8 cellular contexts compared by ENCODE assay signal in genomic region chr15:49154799-49155109, GRCh38. TPM values are rescaled to one million over a fixed set of nuclear protein-coding genes. Genes with fewer than 3 reads are reported as not detected.
A peak's percentile ranks its signal among the peaks of the same experiment; 100 is the strongest.
DNase-seq lines count a peak whose midpoint lies in the region; ATAC-seq and TF ChIP-seq lines count a peak whose summit lies in the region.

No MANE protein-coding gene starts in this region.

- H3K9me3 ChIP-seq in colonic mucosa, result no peaks in the 10 kb centered on the region

- H3K27me3 ChIP-seq in colonic mucosa, result no peaks in the 10 kb centered on the region

- peak overlapping the region; percentile 73 for H3K27ac ChIP-seq in colonic mucosa

- no peaks in the 10 kb centered on the region for H3K36me3 Mint-ChIP-seq in nephron (ENCODE audit: low read depth)

- intact Hi-C loops in colonic mucosa (cut with DNase I), result loop anchor here (10.0 kb wide), 1 partner anchor 110 kb away; the partner anchor contains the start of gene SECISBP2L

- no peak for DNase-seq in Jurkat, Clone E6-1 (ENCODE audit: low read depth, low spot score)
- DNase-seq in colonic mucosa (no peak), cerebellum (ENCODE audit: low spot score) (no peak)
- DNase-seq in activated effector memory CD4-positive, alpha-beta T cell treated with Interleukin-2 at 50 U/mL for 16 hours, result no peak

- H3K4me3 Mint-ChIP-seq in nephron, result peak overlapping the region; percentile 99 to 100 (median 99)

- no peaks in the 10 kb centered on the region for H3K36me3 ChIP-seq in colonic mucosa

- peak overlapping the region; percentile 94 to 99 for H3K9ac ChIP-seq in colonic mucosa (ENCODE audit: low read depth in 2 of 2, low read length in 2 of 2)

- peaks cover 35% of the 10 kb centered on the region for H3K4me1 Mint-ChIP-seq in nephron

- no peaks in the 10 kb centered on the region for H3K9me3 Mint-ChIP-seq in nephron

- H3K4me3 ChIP-seq in GM12875 (ENCODE audit: low read depth, low read length), result peak overlapping the region; percentile 80
- peak overlapping the region; percentile 81 for H3K4me3 ChIP-seq in Jurkat, Clone E6-1 (ENCODE audit: low read length)
- H3K4me3 ChIP-seq in colonic mucosa, result peak overlapping the region; percentile 96

- H3K27me3 Mint-ChIP-seq in nephron (ENCODE audit: low read depth), result no peaks in the 10 kb centered on the region

- ATAC-seq in HG02970 (IDR thresholded peaks at IDR 0.05; ENCODE audit: low FRiP score, unreplicated experiment) (no peak), HG03469 (IDR thresholded peaks at IDR 0.05; ENCODE audit: unreplicated experiment) (no peak)

- peak overlapping the region; percentile 78 to 99 (median 95) for H3K27ac Mint-ChIP-seq in nephron

- H3K4me1 ChIP-seq in colonic mucosa, result peaks cover 7% of the 10 kb centered on the region

- TF ChIP-seq CTCF in GM12875 (IDR thresholded peaks at IDR 0.05; ENCODE audit: borderline replicate concordance, insufficient read depth, low read depth, low read length), result no peak
- TF ChIP-seq CTCF in colonic mucosa (IDR thresholded peaks at IDR 0.05), result no peak
- no peak for TF ChIP-seq CTCF in nephron (IDR thresholded peaks at IDR 0.05; ENCODE audit: unreplicated experiment in 3 of 3)

RNA-seq across cellular contexts. Expression of gene COPS2, which starts 0.6 kb away (rescaled TPM):
- polyA plus RNA-seq in Jurkat, Clone E6-1 (2012; ENCODE audit: insufficient read depth, insufficient read length), result 46.8 TPM
- 10 to 100 TPM; 47.7 to 69.6 TPM for total RNA-seq in colonic mucosa
- total RNA-seq in cerebellum, result 60.5 TPM

RNA-seq across cellular contexts. Expression of gene GALK2, which starts 15.3 kb away (rescaled TPM):
- polyA plus RNA-seq in Jurkat, Clone E6-1 (2012; ENCODE audit: insufficient read depth, insufficient read length), result 22.8 TPM
- total RNA-seq in colonic mucosa, result 10 to 100 TPM; 39.7 to 48.3 TPM
- 38.2 TPM for total RNA-seq in cerebellum
